ENCODE assay signal across 23 cellular contexts in the genomic region with DNA sequence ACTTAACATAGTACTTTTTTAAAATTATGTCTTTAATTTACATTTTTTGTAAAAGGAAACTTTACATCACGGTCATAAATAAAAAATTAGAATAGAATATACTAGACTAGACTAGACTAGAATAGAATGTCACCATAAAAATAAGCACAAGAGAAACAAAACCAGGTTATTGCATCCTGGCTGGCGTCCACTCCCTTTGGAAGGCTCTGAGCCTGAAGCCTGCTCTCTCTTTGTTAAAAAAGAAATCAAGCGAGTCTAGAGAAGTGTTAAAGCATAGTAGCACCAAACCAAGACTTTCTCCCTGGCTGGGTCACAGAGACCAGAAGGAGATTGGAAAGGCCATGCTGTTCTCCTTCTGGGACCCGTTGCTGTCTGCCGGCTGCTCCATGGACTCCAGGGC.
"Had no signal": no experiment of that assay in that cellular context is flagged by ENCODE, and none has a peak within 500 bp of the region (broad histone marks: within the 10 kb centered on the region; RNA-seq: fewer than 3 reads in every experiment).

No MANE protein-coding gene starts in this region.

- H2AFZ ChIP-seq: hepatocyte, neural progenitor cell had no signal

- H3K27me3 ChIP-seq: heart left ventricle, hepatocyte, neural progenitor cell, sigmoid colon, testis, tibial nerve, upper lobe of right lung had no signal

- DNase-seq: effector memory CD8-positive, alpha-beta T cell; erythroblast; heart left ventricle; kidney; mesendoderm; midbrain; naive thymus-derived CD4-positive, alpha-beta T cell; psoas muscle; right cardiac atrium; sigmoid colon; stimulated activated CD4-positive, alpha-beta T cell treated with anti-CD3 and anti-CD28 coated beads, Interleukin-2, amount 100 ng/mL, for 24 hours; stimulated activated CD4-positive, alpha-beta T cell treated with anti-CD3 and anti-CD28 coated beads, Interleukin-4, amount 100 ng/mL, for 24 hours; stimulated activated naive CD8-positive, alpha-beta T cell treated with anti-CD3 and anti-CD28 coated beads, Interleukin-15, Interleukin-2, amounts not matched to agents 100 U/mL and 50 U/mL, for 24 hours; testis; upper lobe of right lung had no signal

- H3K9ac ChIP-seq: neural progenitor cell had no signal

- H3K79me2 ChIP-seq: hepatocyte had no signal

- ATAC-seq: effector memory CD8-positive, alpha-beta T cell; heart left ventricle; left lobe of liver; naive thymus-derived CD4-positive, alpha-beta T cell; psoas muscle; right cardiac atrium; stimulated activated memory B cell treated with anti-CD40 and anti-IgM and Interleukin-4, amounts not matched to agents 10 μg/mL and 1 μg/mL and 100 μg/mL, for 72 hours; stimulated activated naive CD8-positive, alpha-beta T cell treated with anti-CD3 and anti-CD28 coated beads, Interleukin-15, Interleukin-2, amounts not matched to agents 100 U/mL and 50 U/mL, for 24 hours; upper lobe of right lung had no signal

- H3K4me1 ChIP-seq: testis had no signal

- FAIRE-seq: endometrium, frontal cortex, kidney had no signal

- H3K4me2 ChIP-seq: hepatocyte, neural progenitor cell had no signal

- H3K9me3 ChIP-seq: heart left ventricle, psoas muscle, sigmoid colon, testis, tibial nerve, upper lobe of right lung had no signal

- H3K4me3 ChIP-seq: coronary artery, heart left ventricle, hepatocyte, neural progenitor cell, psoas muscle, sigmoid colon, testis, tibial nerve, upper lobe of right lung had no signal

- H3K36me3 ChIP-seq: heart left ventricle, neural progenitor cell, sigmoid colon, tibial nerve, upper lobe of right lung had no signal

- H3K27ac ChIP-seq: coronary artery, hepatocyte, neural progenitor cell, psoas muscle, testis, tibial nerve, upper lobe of right lung had no signal
